ENCODE assay signal across 8 cellular contexts in genomic region chr3:139329364-139329850, GRCh38. TPM values are rescaled to one million over a fixed set of nuclear protein-coding genes. Genes with fewer than 3 reads are reported as not detected.
DNase-seq lines count a peak whose midpoint lies in the region; ATAC-seq and TF ChIP-seq lines count a peak whose summit lies in the region.

No MANE protein-coding gene starts in this region.

- H3K4me3 ChIP-seq in BE2C (ENCODE audit: low read depth, low read length): peak overlapping the region; percentile 38; the same call in 1 of the 2 replicates

- H3K4me1 ChIP-seq in BE2C: no peaks in the 10 kb centered on the region

- DNase-seq in BE2C: peak; percentile 92
- peak; percentile 82 for DNase-seq in NCI-H226
- DNase-seq in activated CD4-positive, CD25-positive, alpha-beta regulatory T cell treated with anti-CD3 and anti-CD28 coated beads, Interleukin-2, amount 50 U/mL, for 16 hours (ENCODE audit: low read depth, low spot score): peak; percentile 72
- peak in 58 of 61 donors; percentile 14 to 84 (median 62) for DNase-seq in caudate nucleus (lab: John Stamatoyannopoulos, UW)
- peak; percentile 86 for DNase-seq in kidney tubule cell (ENCODE audit: low spot score)
- DNase-seq in stimulated activated CD4-positive, alpha-beta T cell treated with anti-CD3 and anti-CD28 coated beads, Interleukin-2, amount 100 ng/mL, for 48 hours: peak; percentile 89 to 95

- no peaks in the 10 kb centered on the region for H3K36me3 ChIP-seq in BE2C

- TF ChIP-seq CTCF in BE2C (IDR thresholded peaks at IDR 0.05; ENCODE audit: low read depth, low read length): peak; percentile 99

- H3K27ac ChIP-seq in caudate nucleus (ENCODE audit: low read depth, low read length): no peak overlapping the region

- H3K27me3 ChIP-seq in BE2C: peaks cover 35% of the 10 kb centered on the region

- ATAC-seq in GM19025 (IDR thresholded peaks at IDR 0.05; ENCODE audit: low read depth, unreplicated experiment): peak; percentile 96
- ATAC-seq in HG03175 (IDR thresholded peaks at IDR 0.05; ENCODE audit: unreplicated experiment): peak; percentile 97

- H3K9me3 ChIP-seq in BE2C: no peaks in the 10 kb centered on the region

RNA-seq across cellular contexts. Expression of gene MRPS22, which starts 14.4 kb away (rescaled TPM):
- polyA plus RNA-seq in BE2C (2012; ENCODE audit: insufficient read depth, insufficient read length, low read depth): 41.1 TPM
